ENCODE assay signal across 30 cellular contexts in the genomic region with DNA sequence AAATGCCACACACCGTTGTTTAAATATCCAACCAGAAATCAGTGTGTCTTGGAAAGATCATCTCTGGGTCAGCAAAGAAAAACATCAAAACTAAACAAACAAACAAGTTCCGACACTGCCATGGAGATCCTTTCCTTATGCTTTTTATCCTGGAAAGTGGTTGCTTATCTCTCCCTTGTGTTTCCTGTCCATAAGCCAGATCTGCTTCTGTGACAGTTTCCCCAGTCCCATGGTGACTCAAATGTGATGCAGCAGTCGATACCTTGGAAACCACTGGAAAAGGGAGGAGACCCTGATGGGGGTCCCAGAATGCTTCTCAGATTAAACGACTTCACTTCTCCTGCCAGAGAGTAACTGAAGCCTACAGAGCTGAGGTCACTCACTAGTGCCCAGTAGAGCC.
"Had no signal": no experiment of that assay in that cellular context is flagged by ENCODE, and none has a peak within 500 bp of the region (broad histone marks: within the 10 kb centered on the region; RNA-seq: fewer than 3 reads in every experiment).

No MANE protein-coding gene starts in this region.

- DNase-seq: activated CD4-positive, alpha-beta memory T cell treated with anti-CD3 and anti-CD28 coated beads, Interleukin-2, amount 10 ng/mL, durations not matched to agents 7 days and 5 days; activated CD4-positive, alpha-beta T cell treated with anti-CD3 and anti-CD28 coated beads for 1 hour; activated CD4-positive, alpha-beta T cell treated with anti-CD3 and anti-CD28 coated beads for 36 hours; activated CD4-positive, alpha-beta T cell treated with anti-CD3 and anti-CD28 coated beads for 48 hours; activated CD4-positive, alpha-beta T cell treated with anti-CD3 and anti-CD28 coated beads, Interleukin-2, amount 10 ng/mL, durations not matched to agents 7 days and 5 days; activated CD4-positive, alpha-beta T cell treated with anti-CD3 and anti-CD28 coated beads, Interleukin-2, amount 50 U/mL, for 48 hours; activated CD4-positive, CD25-positive, alpha-beta regulatory T cell; activated CD8-positive, alpha-beta memory T cell treated with anti-CD3 and anti-CD28 coated beads for 24 hours; activated CD8-positive, alpha-beta memory T cell treated with anti-CD3 and anti-CD28 coated beads, Interleukin-2, amount 10 ng/mL, durations not matched to agents 7 days and 5 days; activated CD8-positive, alpha-beta memory T cell treated with anti-CD3 and anti-CD28 coated beads, Interleukin-2, amount 50 U/mL, for 48 hours; activated CD8-positive, alpha-beta T cell treated with anti-CD3 and anti-CD28 coated beads, Interleukin-2, amount 10 ng/mL, durations not matched to agents 7 days and 5 days; activated effector memory CD4-positive, alpha-beta T cell treated with Interleukin-2 at 50 U/mL for 16 hours; activated gamma-delta T cell; activated naive CD4-positive, alpha-beta T cell treated with anti-CD3 and anti-CD28 coated beads, Interleukin-2, amount 10 ng/mL, durations not matched to agents 7 days and 5 days; activated naive CD4-positive, alpha-beta T cell treated with Interleukin-2 at 50 U/mL for 16 hours; activated naive CD8-positive, alpha-beta T cell treated with anti-CD3 and anti-CD28 coated beads, Interleukin-2, amount 10 ng/mL, durations not matched to agents 7 days and 5 days; activated naive CD8-positive, alpha-beta T cell treated with anti-CD3 and anti-CD28 coated beads, Interleukin-2, amount 50 U/mL, for 24 hours; activated T-cell treated with anti-CD3 and anti-CD28 coated beads, Interleukin-2, amount 50 U/mL, for 24 hours; activated T-cell treated with anti-CD3 and anti-CD28 coated beads, Interleukin-2, amount 50 U/mL, for 48 hours; amygdala; anterior cingulate cortex; caudate nucleus; cerebellar nuclear complex; T-helper 1 cell; T-helper 2 cell; T-helper 9 cell; WERI-Rb-1 had no signal

- ATAC-seq: activated CD4-positive, alpha-beta T cell treated with anti-CD3 and anti-CD28 coated beads for 36 hours; activated CD4-positive, CD25-positive, alpha-beta regulatory T cell treated with anti-CD3 and anti-CD28 coated beads, Interleukin-2, amount 50 U/mL, for 24 hours; activated CD8-positive, alpha-beta memory T cell treated with anti-CD3 and anti-CD28 coated beads, Interleukin-2, amount 10 ng/mL, durations not matched to agents 7 days and 5 days; activated CD8-positive, alpha-beta T cell treated with anti-CD3 and anti-CD28 coated beads, Interleukin-2, amount 10 ng/mL, durations not matched to agents 7 days and 5 days; activated naive CD8-positive, alpha-beta T cell treated with anti-CD3 and anti-CD28 coated beads, Interleukin-2, amount 50 U/mL, for 24 hours; WTC11 had no signal

- FAIRE-seq: bronchial epithelial cell had no signal
